In genomic region chr19:41226874-41227390, GRCh38 we compare ENCODE assay signal across 9 cellular contexts. TPM values are rescaled to one million over a fixed set of nuclear protein-coding genes. Genes with fewer than 3 reads are reported as not detected.
DNase-seq lines count a peak whose midpoint lies in the region; ATAC-seq and TF ChIP-seq lines count a peak whose summit lies in the region.
"Had no signal": no experiment of that assay in that cellular context is flagged by ENCODE, and none has a peak within 500 bp of the region (broad histone marks: within the 10 kb centered on the region; RNA-seq: fewer than 3 reads in every experiment).

No MANE protein-coding gene starts in this region.

- intact Hi-C loops in activated naive CD4-positive, alpha-beta T cell treated with anti-CD3 and anti-CD28 coated beads for 36 hours (cut with micrococcal nuclease): no loop called here
- intact Hi-C loops in tibial artery (cut with DNase I; ENCODE audit: low total_unique reads): loop anchor here (5.0 kb wide), 1 partner anchor 35 kb away; the partner anchor contains the start of gene HNRNPUL1

- no peak for TF ChIP-seq CTCF in brain (conservative IDR thresholded peaks at IDR 0.05)
- no peak for TF ChIP-seq CTCF in tibial artery (IDR thresholded peaks at IDR 0.05)

- no peaks in the 10 kb centered on the region for H3K9me3 ChIP-seq in mesodermal cell (ENCODE audit: control insufficient read depth, low read length)
- no peaks in the 10 kb centered on the region for H3K9me3 ChIP-seq in tibial artery

- H3K4me3 ChIP-seq in mesodermal cell (ENCODE audit: extremely low read depth, insufficient read depth, low read length, poor library complexity, severe bottlenecking): peak overlapping the region; percentile 26
- peak overlapping the region; percentile 53 to 56 for H3K4me3 ChIP-seq in tibial artery

- DNase-seq in activated naive CD4-positive, alpha-beta T cell treated with anti-CD3 and anti-CD28 coated beads for 36 hours: peak; percentile 38
- DNase-seq in activated naive CD4-positive, alpha-beta T cell (lab: John Stamatoyannopoulos, UW): no peak
- DNase-seq in tibial artery (no peak), DMS114 treated with DMSO at 0.1 percent for 48 hours (lab: John Stamatoyannopoulos, UW; ENCODE audit: unreplicated experiment) (no peak)
- DNase-seq in stimulated activated CD4-positive, alpha-beta T cell treated with anti-CD3 and anti-CD28 coated beads, Interleukin-4, amount 100 ng/mL, for 24 hours: no peak
- no peak for DNase-seq in stimulated activated naive B cell treated with anti-CD40 and anti-IgM and Interleukin-4, amounts not matched to agents 10 μg/mL and 1 μg/mL and 100 μg/mL, for 72 hours
- DNase-seq: effector CD8-positive, alpha-beta T cell had no signal

- H3K27ac ChIP-seq in mesodermal cell (ENCODE audit: low read depth, low read length, severe bottlenecking) (peak overlapping the region; percentile 98), tibial artery (peak overlapping the region; percentile 97 to 99)

- no peak overlapping the region for H3K27ac Mint-ChIP-seq in activated naive CD4-positive, alpha-beta T cell treated with anti-CD3 and anti-CD28 coated beads for 36 hours
- peak overlapping the region in 3 of 5 experiments; percentile 81 to 92 (median 90) for H3K27ac Mint-ChIP-seq in brain
- H3K27ac Mint-ChIP-seq in stimulated activated naive B cell treated with anti-CD40 and anti-IgM and Interleukin-4, amounts not matched to agents 10 μg/mL and 1 μg/mL and 100 μg/mL, for 72 hours: no peak overlapping the region

- no peaks in the 10 kb centered on the region for H3K9me3 Mint-ChIP-seq in activated naive CD4-positive, alpha-beta T cell treated with anti-CD3 and anti-CD28 coated beads for 36 hours
- no peaks in the 10 kb centered on the region for H3K9me3 Mint-ChIP-seq in brain
- no peaks in the 10 kb centered on the region for H3K9me3 Mint-ChIP-seq in stimulated activated naive B cell treated with anti-CD40 and anti-IgM and Interleukin-4, amounts not matched to agents 10 μg/mL and 1 μg/mL and 100 μg/mL, for 72 hours

- no peaks in the 10 kb centered on the region for H3K36me3 Mint-ChIP-seq in activated naive CD4-positive, alpha-beta T cell treated with anti-CD3 and anti-CD28 coated beads for 36 hours (ENCODE audit: low read depth)
- H3K36me3 Mint-ChIP-seq in brain: no peaks in the 10 kb centered on the region
- H3K36me3 Mint-ChIP-seq in stimulated activated naive B cell treated with anti-CD40 and anti-IgM and Interleukin-4, amounts not matched to agents 10 μg/mL and 1 μg/mL and 100 μg/mL, for 72 hours: no peaks in the 10 kb centered on the region

- no peaks in the 10 kb centered on the region for H3K27me3 ChIP-seq in tibial artery

- H3K4me1 Mint-ChIP-seq in activated naive CD4-positive, alpha-beta T cell treated with anti-CD3 and anti-CD28 coated beads for 36 hours (ENCODE audit: low read depth): peaks cover 17% of the 10 kb centered on the region
- peaks cover 40% of the 10 kb centered on the region for H3K4me1 Mint-ChIP-seq in brain
- H3K4me1 Mint-ChIP-seq in stimulated activated naive B cell treated with anti-CD40 and anti-IgM and Interleukin-4, amounts not matched to agents 10 μg/mL and 1 μg/mL and 100 μg/mL, for 72 hours: peaks cover 5 to 10% of the 10 kb centered on the region in 2 donors

- H3K4me1 ChIP-seq in mesodermal cell (ENCODE audit: control insufficient read depth, insufficient read depth, low read length, poor library complexity, severe bottlenecking) (peaks cover 48% of the 10 kb centered on the region), tibial artery (peaks cover 0 to 64% (median 39%) of the 10 kb centered on the region in 4 donors)

- no peak for ATAC-seq in stimulated activated naive B cell treated with anti-CD40 and anti-IgM and Interleukin-4, amounts not matched to agents 10 μg/mL and 1 μg/mL and 100 μg/mL, for 72 hours (replicated peaks)

- 79 to 83% methylated on average over 3 to 4 of the region's 9 CpGs for WGBS in mesodermal cell (ENCODE audit: insufficient coverage in 2 of 2), 2 experiments

- H3K27me3 Mint-ChIP-seq in activated naive CD4-positive, alpha-beta T cell treated with anti-CD3 and anti-CD28 coated beads for 36 hours (ENCODE audit: low read depth): no peaks in the 10 kb centered on the region
- H3K27me3 Mint-ChIP-seq in brain: peaks cover 11% of the 10 kb centered on the region
- peaks cover 45 to 51% of the 10 kb centered on the region in 2 donors for H3K27me3 Mint-ChIP-seq in stimulated activated naive B cell treated with anti-CD40 and anti-IgM and Interleukin-4, amounts not matched to agents 10 μg/mL and 1 μg/mL and 100 μg/mL, for 72 hours

- H3K36me3 ChIP-seq in mesodermal cell (ENCODE audit: control insufficient read depth, insufficient read depth, low read length) (peaks cover 77% of the 10 kb centered on the region), tibial artery (peaks cover 6 to 17% (median 10%) of the 10 kb centered on the region in 3 donors)

- CTCF ChIA-PET in activated naive CD4-positive, alpha-beta T cell treated with anti-CD3 and anti-CD28 coated beads for 36 hours (lab: Charles Lee): interaction anchor here (0.6 to 0.8 kb wide), 2 partner anchors 22 to 32 kb away, joined by 3 to 4 read pairs; no protein-coding TSS in a partner anchor

- peak overlapping the region; percentile 83 for H3K4me3 Mint-ChIP-seq in activated naive CD4-positive, alpha-beta T cell treated with anti-CD3 and anti-CD28 coated beads for 36 hours
- peak overlapping the region; percentile 43 to 84 (median 82) for H3K4me3 Mint-ChIP-seq in brain
- H3K4me3 Mint-ChIP-seq in stimulated activated naive B cell treated with anti-CD40 and anti-IgM and Interleukin-4, amounts not matched to agents 10 μg/mL and 1 μg/mL and 100 μg/mL, for 72 hours: no peak overlapping the region

RNA-seq across cellular contexts. Expression of gene AXL, which starts 7.9 kb away (rescaled TPM):
- total RNA-seq in activated naive CD4-positive, alpha-beta T cell treated with anti-CD3 and anti-CD28 coated beads for 36 hours: under 1 TPM in 1 of 2 experiments, not detected in 1; 0.10 TPM
- polyA plus RNA-seq in brain (ENCODE audit: insufficient read depth, low read depth, low replicate concordance): 10.9 TPM
- polyA plus RNA-seq in mesodermal cell (2013, experiment 1 of 2): 88.9 TPM
- 83.4 TPM for polyA plus RNA-seq in mesodermal cell (2013, experiment 2 of 2)

RNA-seq across cellular contexts. Expression of gene CYP2S1, which starts 33.9 kb away (rescaled TPM):
- 1 to 10 TPM in 1 of 2 experiments, under 1 TPM in 1; 0.79 to 1.9 TPM for total RNA-seq in activated naive CD4-positive, alpha-beta T cell treated with anti-CD3 and anti-CD28 coated beads for 36 hours
- 0.54 TPM for polyA plus RNA-seq in brain (ENCODE audit: insufficient read depth, low read depth, low replicate concordance)
- polyA plus RNA-seq in mesodermal cell (2013, experiment 1 of 2): 15.0 TPM
- 11.3 TPM for polyA plus RNA-seq in mesodermal cell (2013, experiment 2 of 2)

RNA-seq across cellular contexts. Expression of gene HNRNPUL1, which starts 37.2 kb away (rescaled TPM):
- total RNA-seq in activated naive CD4-positive, alpha-beta T cell treated with anti-CD3 and anti-CD28 coated beads for 36 hours: 100 to 1,000 TPM; 298 to 301 TPM
- polyA plus RNA-seq in brain (ENCODE audit: insufficient read depth, low read depth, low replicate concordance): 329 TPM
- 214 TPM for polyA plus RNA-seq in mesodermal cell (2013, experiment 1 of 2)
- polyA plus RNA-seq in mesodermal cell (2013, experiment 2 of 2): 198 TPM

Comparison
In these comparisons a context has a peak if more than half of its experiments do, and no peak if none do; other contexts are left out.
1. H3K27ac Mint-ChIP-seq: peak in brain (3 of 5); none in activated naive CD4-positive, alpha-beta T cell treated with anti-CD3 and anti-CD28 coated beads for 36 hours (single experiment) and stimulated activated naive B cell treated with anti-CD40 and anti-IgM and Interleukin-4, amounts not matched to agents 10 μg/mL and 1 μg/mL and 100 μg/mL, for 72 hours (single experiment).
2. H3K4me3 Mint-ChIP-seq: peak in activated naive CD4-positive, alpha-beta T cell treated with anti-CD3 and anti-CD28 coated beads for 36 hours (single experiment) and brain (5 of 5); none in stimulated activated naive B cell treated with anti-CD40 and anti-IgM and Interleukin-4, amounts not matched to agents 10 μg/mL and 1 μg/mL and 100 μg/mL, for 72 hours (0 of 2).